Comparison of ENCODE assay signal across 21 cellular contexts in genomic region chr20:40638414-40638813, GRCh38. TPM values are rescaled to one million over a fixed set of nuclear protein-coding genes. Genes with fewer than 3 reads are reported as not detected.
A peak's percentile ranks its signal among the peaks of the same experiment; 100 is the strongest.
DNase-seq lines count a peak whose midpoint lies in the region; ATAC-seq and TF ChIP-seq lines count a peak whose summit lies in the region.
"Had no signal": no experiment of that assay in that cellular context is flagged by ENCODE, and none has a peak within 500 bp of the region (broad histone marks: within the 10 kb centered on the region; RNA-seq: fewer than 3 reads in every experiment).

No MANE protein-coding gene starts in this region.

- H4K8ac ChIP-seq in H9 (replicated peaks; ENCODE audit: insufficient read length, low read depth, low read length): no peak overlapping the region

- H3K23ac ChIP-seq in H9 (ENCODE audit: insufficient read length, low read depth, low read length): no peak overlapping the region

- H3K9me3 ChIP-seq in H9 (ENCODE audit: control insufficient read depth, low read depth, low read length) (no peaks in the 10 kb centered on the region), parathyroid adenoma (ENCODE audit: control insufficient read depth, low read length) (no peaks in the 10 kb centered on the region), hepatocyte (ENCODE audit: low read depth) (no peaks in the 10 kb centered on the region)

- no peak overlapping the region for H2BK15ac ChIP-seq in H9 (ENCODE audit: low read depth, low read length)

- H3K4me3 Mint-ChIP-seq in H9: no peak overlapping the region
- H3K4me3 Mint-ChIP-seq: B cell; CD4-positive, alpha-beta T cell; HFFc6; T-helper 1 cell treated with Interleukin-12 subunit alpha and Interleukin-12 subunit beta and Interleukin-4 antibody, amounts not matched to agents 30 μg/mL and 1 μg/mL, for 36 hours had no signal

- H3K36me3 Mint-ChIP-seq in H9 (ENCODE audit: insufficient read depth in 1 of 3, low read depth in 3 of 3): no peaks in the 10 kb centered on the region

- no peak for ATAC-seq in GM21717 (IDR thresholded peaks at IDR 0.05; ENCODE audit: unreplicated experiment)
- ATAC-seq: HepG2 had no signal

- peak; percentile 10 for DNase-seq in H9
- peak; percentile 12 for DNase-seq in HT-29 (ENCODE audit: low spot score)
- peak; percentile 6 for DNase-seq in activated CD8-positive, alpha-beta memory T cell treated with anti-CD3 and anti-CD28 coated beads, Interleukin-2, amount 50 U/mL, for 48 hours
- DNase-seq in activated effector memory CD4-positive, alpha-beta T cell treated with anti-CD3 and anti-CD28 coated beads, Interleukin-2, amount 50 U/mL, for 16 hours: no peak
- no peak for DNase-seq in hepatocyte (ENCODE audit: low spot score)
- DNase-seq: Calu3; CD4-positive, alpha-beta T cell; DMS79 treated with DMSO at 0.1 percent for 48 hours; GOT3; HFFc6; NCI-H146; NCI-H2081 treated with DMSO at 0.1 percent for 48 hours; NCI-H510A treated with DMSO at 0.1 percent for 48 hours; NK-92 treated with Interleukin-12 subunit alpha and Interleukin-12 subunit beta, amount 100 ng/mL, for 24 hours had no signal

- H3K4me1 Mint-ChIP-seq in H9: 0 out of 4 replicates have a peak, but pooled peaks cover 0 to 1% of the 10 kb centered on the region in 2 experiments
- H3K4me1 Mint-ChIP-seq: B cell had no signal

- no peak overlapping the region for H4K5ac ChIP-seq in H9 (ENCODE audit: insufficient read length, low read depth, low read length)

- H3K79me1 ChIP-seq in H9 (ENCODE audit: insufficient read depth, low read depth, low read length, poor library complexity, severe bottlenecking): no peaks in the 10 kb centered on the region

- no peak overlapping the region for H2BK5ac ChIP-seq in H9 (ENCODE audit: insufficient read length, low read length)

- H3K9me2 ChIP-seq in hepatocyte (replicated peaks; ENCODE audit: insufficient read depth): no peaks in the 10 kb centered on the region

- peaks cover 7% of the 10 kb centered on the region for H3K27me3 Mint-ChIP-seq in H9 (ENCODE audit: low read depth)

- no peak overlapping the region for H2BK12ac ChIP-seq in H9 (ENCODE audit: insufficient read length, low read depth, low read length)

- no peaks in the 10 kb centered on the region for H3K36me3 ChIP-seq in parathyroid adenoma (ENCODE audit: control insufficient read depth, insufficient read depth, low read length)
- H3K36me3 ChIP-seq in hepatocyte (replicated peaks; ENCODE audit: insufficient read depth, low read depth): no peaks in the 10 kb centered on the region

- no CpG with 5 or more reads among the region's 2 CpGs for WGBS in H9 (ENCODE audit: extremely low coverage, insufficient read length, low lambda C conversion rate)
- 66% methylated on average over 2 of the region's 2 CpGs for WGBS in hepatocyte (ENCODE audit: low lambda C conversion rate, missing lambda C conversion rate)

- no peak overlapping the region for H2AK5ac ChIP-seq in H9 (ENCODE audit: insufficient read length, low read length)

- no peak overlapping the region for H4K91ac ChIP-seq in H9 (ENCODE audit: insufficient read length, low read depth, low read length)

- no peak overlapping the region for H3K56ac ChIP-seq in H9 (ENCODE audit: insufficient read length, low read depth, low read length)

- H3K4ac ChIP-seq in H9 (ENCODE audit: low read depth, low read length): no peak overlapping the region

- H4K20me1 ChIP-seq in H9 (ENCODE audit: control insufficient read depth, insufficient read depth, insufficient read length): no peaks in the 10 kb centered on the region
- H4K20me1 ChIP-seq in hepatocyte (ENCODE audit: insufficient read depth, poor library complexity, severe bottlenecking): no peaks in the 10 kb centered on the region

- H3K9ac ChIP-seq in H9 (ENCODE audit: extremely low read depth, insufficient read length, low read length) (no peak overlapping the region), parathyroid adenoma (no peak overlapping the region)
- H3K9ac ChIP-seq: KMS-11 had no signal

- no peaks in the 10 kb centered on the region for H3K23me2 ChIP-seq in H9 (ENCODE audit: insufficient read length, low read depth, low read length, poor library complexity, severe bottlenecking)

- H3K4me1 ChIP-seq in H9 (ENCODE audit: insufficient read depth, low read length) (no peaks in the 10 kb centered on the region), parathyroid adenoma (peaks cover 8% of the 10 kb centered on the region), hepatocyte (ENCODE audit: insufficient read depth) (no peaks in the 10 kb centered on the region)

- no peaks in the 10 kb centered on the region; a peak in 2 of 5 replicates for H3K9me3 Mint-ChIP-seq in H9
- H3K9me3 Mint-ChIP-seq: CD4-positive, alpha-beta T cell; T-helper 1 cell treated with Interleukin-12 subunit alpha and Interleukin-12 subunit beta and Interleukin-4 antibody, amounts not matched to agents 30 μg/mL and 1 μg/mL, for 36 hours had no signal

- H3K4me2 ChIP-seq in H9 (ENCODE audit: insufficient read depth, insufficient read length, low read length) (no peak overlapping the region), parathyroid adenoma (ENCODE audit: low read length) (peak overlapping the region; percentile 14), hepatocyte (no peak overlapping the region)
- H3K4me2 ChIP-seq: KMS-11 had no signal

- no peak overlapping the region for H3K27ac Mint-ChIP-seq in H9
- H3K27ac Mint-ChIP-seq: B cell; CD4-positive, alpha-beta T cell; HFFc6; T-helper 1 cell treated with Interleukin-12 subunit alpha and Interleukin-12 subunit beta and Interleukin-4 antibody, amounts not matched to agents 30 μg/mL and 1 μg/mL, for 36 hours had no signal

- no peak overlapping the region for H2BK120ac ChIP-seq in H9 (ENCODE audit: low read depth, low read length, poor library complexity, severe bottlenecking)

- no peak overlapping the region for H3T11ph ChIP-seq in H9 (ENCODE audit: low read length)

- no peak overlapping the region for H3K18ac ChIP-seq in H9 (ENCODE audit: insufficient read length, low read depth, low read length)

- H3K4me3 ChIP-seq in parathyroid adenoma (ENCODE audit: low read depth, low read length) (no peak overlapping the region), hepatocyte (no peak overlapping the region)

- H3K27ac ChIP-seq in H9 (ENCODE audit: insufficient read length, low read depth, low read length): no peak overlapping the region
- H3K27ac ChIP-seq in parathyroid adenoma: no peak overlapping the region
- no peak overlapping the region for H3K27ac ChIP-seq in hepatocyte
- H3K27ac ChIP-seq: KMS-11 had no signal

- no peak overlapping the region for H2BK20ac ChIP-seq in H9 (ENCODE audit: low read depth, low read length, poor library complexity, severe bottlenecking)

- H2AFZ ChIP-seq in H9 (ENCODE audit: low read length) (no peak overlapping the region), parathyroid adenoma (no peak overlapping the region), hepatocyte (no peak overlapping the region)

- TF ChIP-seq CTCF in H9 (conservative IDR thresholded peaks at IDR 0.05) (no peak), parathyroid adenoma (IDR thresholded peaks at IDR 0.05) (no peak), hepatocyte (IDR thresholded peaks at IDR 0.05; ENCODE audit: poor library complexity) (no peak)

- H3K27me3 ChIP-seq in H9 (ENCODE audit: insufficient read depth, low read length) (no peaks in the 10 kb centered on the region; the same call in 1 of the 2 replicates), parathyroid adenoma (ENCODE audit: control insufficient read depth, insufficient read depth, low read length) (no peaks in the 10 kb centered on the region), hepatocyte (no peaks in the 10 kb centered on the region)

- H3K79me2 ChIP-seq in H9 (ENCODE audit: insufficient read depth, low read length): no peaks in the 10 kb centered on the region
- H3K79me2 ChIP-seq in parathyroid adenoma: no peaks in the 10 kb centered on the region
- H3K79me2 ChIP-seq in hepatocyte: no peaks in the 10 kb centered on the region

- H3K14ac ChIP-seq in H9 (ENCODE audit: insufficient read depth, low read length): no peak overlapping the region

RNA-seq across cellular contexts. Expression of gene MAFB, which starts 50.6 kb away (rescaled TPM):
- total RNA-seq in H9 (2021) (0.85 and 1.0 TPM in 2 replicates), hepatocyte (3.4 and 3.7 TPM in 2 replicates)
- total RNA-seq in HT-29 (2014; rRNA removed; shearing (Covaris generic)): 0.53 and 0.76 TPM in 2 replicates
- 4.1 and 5.7 TPM in 2 replicates for polyA plus RNA-seq in hepatocyte
- total RNA-seq: OCI-LY7 had no signal

Comparison
In these comparisons a context has a peak if more than half of its experiments do, and no peak if none do; other contexts are left out.
1. DNase-seq: peak in H9 (single experiment), HT-29 (single experiment) and activated CD8-positive, alpha-beta memory T cell treated with anti-CD3 and anti-CD28 coated beads, Interleukin-2, amount 50 U/mL, for 48 hours (single experiment); none in activated effector memory CD4-positive, alpha-beta T cell treated with anti-CD3 and anti-CD28 coated beads, Interleukin-2, amount 50 U/mL, for 16 hours (single experiment) and hepatocyte (single experiment).